9 cellular contexts compared by ENCODE assay signal in the genomic region with DNA sequence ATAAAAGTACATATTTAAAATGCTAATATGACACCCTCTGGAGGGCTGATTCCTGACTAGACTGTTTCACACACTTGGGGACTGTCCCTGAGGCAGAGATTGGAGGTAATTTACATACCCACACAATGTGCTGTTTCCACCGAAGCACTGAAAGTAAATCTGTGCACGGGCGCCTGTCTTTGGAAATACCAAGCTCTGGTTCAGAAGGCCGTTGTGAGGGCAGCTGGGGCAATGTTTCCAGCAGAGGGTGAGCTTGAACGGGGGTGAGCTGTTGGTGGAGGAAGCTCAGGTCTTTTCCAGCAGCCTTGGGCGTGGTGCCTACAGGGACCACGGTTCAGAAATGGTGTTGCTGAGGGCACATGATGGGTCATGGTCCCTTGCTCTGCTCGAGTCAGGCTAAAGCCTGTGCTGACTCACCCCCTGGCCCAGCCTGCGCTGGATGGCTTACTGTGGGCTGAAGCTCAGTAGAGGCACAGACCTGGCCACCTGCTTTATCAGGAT. TPM values are rescaled to one million over a fixed set of nuclear protein-coding genes. Genes with fewer than 3 reads are reported as not detected.
DNase-seq lines count a peak whose midpoint lies in the region; ATAC-seq and TF ChIP-seq lines count a peak whose summit lies in the region.
"Had no signal": no experiment of that assay in that cellular context is flagged by ENCODE, and none has a peak within 500 bp of the region (broad histone marks: within the 10 kb centered on the region; RNA-seq: fewer than 3 reads in every experiment).

No MANE protein-coding gene starts in this region.

- H3K4me1 ChIP-seq in body of pancreas = peaks cover 13% of the 10 kb centered on the region
- no peaks in the 10 kb centered on the region for H3K4me1 ChIP-seq in breast epithelium
- H3K4me1 ChIP-seq in CD8-positive, alpha-beta T cell (ENCODE audit: insufficient read depth, low read length) = peaks cover 9% of the 10 kb centered on the region

- intact Hi-C loops in body of pancreas (cut with DNase I) (loop anchor here (5.0 to 10.0 kb wide), 3 partner anchors 82 to 355 kb away; no protein-coding TSS in a partner anchor), breast epithelium (cut with DNase I; ENCODE audit: low total_unique reads) (loop anchor here (5.0 kb wide), 1 partner anchor 132 kb away; no protein-coding TSS in a partner anchor)
- intact Hi-C loops in CD8-positive, alpha-beta T cell (cut with DNase I, micrococcal nuclease) = loop anchor here (1.0 to 10.0 kb wide), 5 partner anchors 112 to 1105 kb away; no protein-coding TSS in a partner anchor

- DNase-seq in DMS79 treated with DMSO at 0.1 percent for 48 hours (lab: John Stamatoyannopoulos, UW) (peak; percentile 75), RPMI8226 (peak; percentile 76), fibroblast of mammary gland (ENCODE audit: low read depth) (peak; percentile 21), body of pancreas (no peak), breast epithelium (ENCODE audit: low spot score in 2 of 2) (no peak)
- DNase-seq in CD8-positive, alpha-beta T cell = no peak

- POLR2A ChIA-PET in CD8-positive, alpha-beta T cell (lab: Charles Lee) = no interaction called here

- no peak for TF ChIP-seq CTCF in fibroblast of mammary gland (conservative IDR thresholded peaks at IDR 0.05; ENCODE audit: control insufficient read depth, insufficient read depth, low read depth, low read length)
- TF ChIP-seq CTCF in body of pancreas (IDR thresholded peaks at IDR 0.05) = no peak
- no peak for TF ChIP-seq CTCF in breast epithelium (IDR thresholded peaks at IDR 0.05)
- TF ChIP-seq CTCF in CD8-positive, alpha-beta T cell (IDR thresholded peaks at IDR 0.05) = no peak

- H3K4me3 Mint-ChIP-seq in CD8-positive, alpha-beta T cell = no peak overlapping the region
- H3K4me3 Mint-ChIP-seq: activated naive CD4-positive, alpha-beta T cell treated with anti-CD3 and anti-CD28 coated beads, Interleukin-2, amount 50 U/mL, for 24 hours had no signal

- H3K27ac ChIP-seq in body of pancreas (no peak overlapping the region), breast epithelium (no peak overlapping the region)
- no peak overlapping the region for H3K27ac ChIP-seq in CD8-positive, alpha-beta T cell (ENCODE audit: low read depth, low read length)

- H3K4me3 ChIP-seq in fibroblast of mammary gland (ENCODE audit: control insufficient read depth, low read depth, low read length) (no peak overlapping the region), body of pancreas (no peak overlapping the region), breast epithelium (no peak overlapping the region)
- no peak overlapping the region for H3K4me3 ChIP-seq in CD8-positive, alpha-beta T cell (ENCODE audit: low read depth, low read length)

- H3K36me3 Mint-ChIP-seq in CD8-positive, alpha-beta T cell = no peaks in the 10 kb centered on the region
- H3K36me3 Mint-ChIP-seq: activated naive CD4-positive, alpha-beta T cell treated with anti-CD3 and anti-CD28 coated beads, Interleukin-2, amount 50 U/mL, for 24 hours had no signal

- H3K9me3 ChIP-seq in body of pancreas (no peaks in the 10 kb centered on the region), breast epithelium (no peaks in the 10 kb centered on the region)
- H3K9me3 ChIP-seq in CD8-positive, alpha-beta T cell (ENCODE audit: low read length) = no peaks in the 10 kb centered on the region

- ATAC-seq in GM21576 (IDR thresholded peaks at IDR 0.05; ENCODE audit: unreplicated experiment) (peak; percentile 55), body of pancreas (no peak), GM19467 (IDR thresholded peaks at IDR 0.05; ENCODE audit: unreplicated experiment) (no peak)
- no peak for ATAC-seq in CD8-positive, alpha-beta T cell

- no peak for TF ChIP-seq POLR2A in body of pancreas (IDR thresholded peaks at IDR 0.05)
- TF ChIP-seq POLR2A in breast epithelium (IDR thresholded peaks at IDR 0.05) = no peak

- CTCF ChIA-PET in CD8-positive, alpha-beta T cell (lab: Charles Lee) = interaction anchor here (0.6 to 11.6 kb wide), 3 partner anchors 38 to 154 kb away, joined by 3 to 232 read pairs (median 4); no protein-coding TSS in a partner anchor

- H3K27me3 ChIP-seq in body of pancreas (no peaks in the 10 kb centered on the region), breast epithelium (no peaks in the 10 kb centered on the region)
- H3K27me3 ChIP-seq in CD8-positive, alpha-beta T cell (ENCODE audit: insufficient read depth, low read length) = no peaks in the 10 kb centered on the region

- H3K9me3 Mint-ChIP-seq in CD8-positive, alpha-beta T cell = no peaks in the 10 kb centered on the region
- H3K9me3 Mint-ChIP-seq: activated naive CD4-positive, alpha-beta T cell treated with anti-CD3 and anti-CD28 coated beads, Interleukin-2, amount 50 U/mL, for 24 hours had no signal

- H3K27me3 Mint-ChIP-seq in CD8-positive, alpha-beta T cell (ENCODE audit: low read depth) = no peaks in the 10 kb centered on the region
- H3K27me3 Mint-ChIP-seq: activated naive CD4-positive, alpha-beta T cell treated with anti-CD3 and anti-CD28 coated beads, Interleukin-2, amount 50 U/mL, for 24 hours had no signal

- H3K27ac Mint-ChIP-seq in CD8-positive, alpha-beta T cell = no peak overlapping the region
- H3K27ac Mint-ChIP-seq: activated naive CD4-positive, alpha-beta T cell treated with anti-CD3 and anti-CD28 coated beads, Interleukin-2, amount 50 U/mL, for 24 hours had no signal

- 27 to 34% methylated on average over 7 to 9 of the region's 9 CpGs for WGBS in body of pancreas, 2 donors

- peaks cover 17% of the 10 kb centered on the region for H3K4me1 Mint-ChIP-seq in CD8-positive, alpha-beta T cell (ENCODE audit: low read depth)

- H3K36me3 ChIP-seq in body of pancreas (replicated peaks in 1 of 2; ENCODE audit: insufficient read depth in 1 of 2, low read depth in 2 of 2) (no peaks in the 10 kb centered on the region), breast epithelium (no peaks in the 10 kb centered on the region)
- H3K36me3 ChIP-seq in CD8-positive, alpha-beta T cell (ENCODE audit: insufficient read depth, low read length) = no peaks in the 10 kb centered on the region

RNA-seq across cellular contexts. Expression of a gene that starts 25.8 kb away (rescaled TPM):
- total RNA-seq in body of pancreas (1 to 10 TPM in 1 of 2 donors, under 1 TPM in 1; 0.78 to 3.6 TPM), breast epithelium (1 to 10 TPM in 1 of 3 donors, under 1 TPM in 2; 0.29 to 3.8 (median 0.98) TPM)
- not detected for total RNA-seq in CD8-positive, alpha-beta T cell

Comparison
In these comparisons a context has a peak if more than half of its experiments do, and no peak if none do; other contexts are left out.
1. DNase-seq: peak in DMS79 treated with DMSO at 0.1 percent for 48 hours (single experiment), RPMI8226 (single experiment) and fibroblast of mammary gland (single experiment); none in body of pancreas (0 of 4), breast epithelium (0 of 2) and CD8-positive, alpha-beta T cell (0 of 7).